7 cellular contexts compared by ENCODE assay signal in the genomic region with DNA sequence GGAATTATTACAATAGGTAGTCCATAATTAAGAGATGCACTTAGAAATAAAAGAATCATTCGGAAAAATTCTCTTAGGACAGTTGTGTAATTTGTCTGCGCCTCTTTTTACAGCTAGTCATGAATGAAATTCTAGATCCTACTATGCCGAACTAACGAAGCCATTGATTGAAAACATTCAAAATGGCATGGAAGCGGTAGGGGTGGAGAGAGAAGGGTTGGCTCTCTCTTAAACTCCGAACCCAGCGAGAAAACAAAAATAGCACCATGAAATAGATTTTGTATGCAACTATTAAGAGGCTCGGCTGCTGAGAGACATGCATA. TPM values are rescaled to one million over a fixed set of nuclear protein-coding genes. Genes with fewer than 3 reads are reported as not detected.
DNase-seq lines count a peak whose midpoint lies in the region; ATAC-seq and TF ChIP-seq lines count a peak whose summit lies in the region.

No MANE protein-coding gene starts in this region.

- H3K79me2 ChIP-seq in H9 (ENCODE audit: insufficient read depth, low read length), result peaks cover 3% of the 10 kb centered on the region; the same call in 1 of the 2 replicates

- no peak overlapping the region for H3K4ac ChIP-seq in H9 (ENCODE audit: low read depth, low read length)

- H3K27me3 ChIP-seq in H9 (ENCODE audit: insufficient read depth, low read length) (no peaks in the 10 kb centered on the region), RWPE2 (ENCODE audit: insufficient read depth, poor library complexity, severe bottlenecking) (no peaks in the 10 kb centered on the region), psoas muscle (ENCODE audit: insufficient read depth in 3 of 3, low read length in 2 of 3) (no peaks in the 10 kb centered on the region)

- no peak for DNase-seq in H9
- DNase-seq in RWPE2 (ENCODE audit: low spot score), result no peak
- DNase-seq in fibroblast of gingiva (ENCODE audit: low read depth), result peak; percentile 26
- no peak for DNase-seq in psoas muscle
- DNase-seq in NCI-H187 treated with DMSO at 0.1 percent for 48 hours (lab: John Stamatoyannopoulos, UW), result no peak
- no peak for DNase-seq in DMS153 treated with DMSO at 0.1 percent for 48 hours (lab: John Stamatoyannopoulos, UW; ENCODE audit: unreplicated experiment)

- peaks cover 0 to 3% (median 0%) of the 10 kb centered on the region in 3 experiments; a peak in 1 of 7 replicates for H3K36me3 Mint-ChIP-seq in H9 (ENCODE audit: insufficient read depth in 1 of 3, low read depth in 3 of 3)

- no peak overlapping the region for H2AFZ ChIP-seq in H9 (ENCODE audit: low read length)

- H4K8ac ChIP-seq in H9 (replicated peaks; ENCODE audit: insufficient read length, low read depth, low read length), result no peak overlapping the region

- no peak overlapping the region for H2AK5ac ChIP-seq in H9 (ENCODE audit: insufficient read length, low read length)

- no peak overlapping the region for H3K18ac ChIP-seq in H9 (ENCODE audit: insufficient read length, low read depth, low read length)

- no peaks in the 10 kb centered on the region for H4K20me1 ChIP-seq in H9 (ENCODE audit: control insufficient read depth, insufficient read depth, insufficient read length)

- no peak overlapping the region for H3K56ac ChIP-seq in H9 (ENCODE audit: insufficient read length, low read depth, low read length)

- peak overlapping the region; percentile 40 for H3K9ac ChIP-seq in H9 (ENCODE audit: extremely low read depth, insufficient read length, low read length)

- H3K27ac ChIP-seq in H9 (ENCODE audit: insufficient read length, low read depth, low read length) (no peak overlapping the region), RWPE2 (ENCODE audit: poor library complexity, severe bottlenecking) (peak overlapping the region; percentile 70), psoas muscle (peak overlapping the region; percentile 78)

- H4K5ac ChIP-seq in H9 (ENCODE audit: insufficient read length, low read depth, low read length), result no peak overlapping the region

- no CpG with 5 or more reads among the region's 8 CpGs for WGBS in H9 (ENCODE audit: extremely low coverage, insufficient read length, low lambda C conversion rate)
- 4 to 5% (median 4%) methylated on average over 8 of the region's 8 CpGs for WGBS in psoas muscle, 3 donors

- H2BK20ac ChIP-seq in H9 (ENCODE audit: low read depth, low read length, poor library complexity, severe bottlenecking), result no peak overlapping the region

- intact Hi-C loops in psoas muscle (cut with DNase I), result loop anchor here in 1 of 2 donors (5.0 kb wide), 1 partner anchor 62 kb away; no protein-coding TSS in a partner anchor

- no peak overlapping the region for H2BK120ac ChIP-seq in H9 (ENCODE audit: low read depth, low read length, poor library complexity, severe bottlenecking)

- no peak overlapping the region for H2BK15ac ChIP-seq in H9 (ENCODE audit: low read depth, low read length)

- no peak overlapping the region for H2BK12ac ChIP-seq in H9 (ENCODE audit: insufficient read length, low read depth, low read length)

- ATAC-seq in RWPE2 (ENCODE audit: low read depth), result peak; percentile 19
- ATAC-seq in psoas muscle, result no peak
- ATAC-seq in HG03442 (IDR thresholded peaks at IDR 0.05; ENCODE audit: unreplicated experiment), result no peak

- no peaks in the 10 kb centered on the region for H3K9me3 ChIP-seq in H9 (ENCODE audit: control insufficient read depth, low read depth, low read length)
- no peaks in the 10 kb centered on the region for H3K9me3 ChIP-seq in RWPE2 (ENCODE audit: severe bottlenecking)
- H3K9me3 ChIP-seq in psoas muscle, result no peaks in the 10 kb centered on the region

- H3K4me2 ChIP-seq in H9 (ENCODE audit: insufficient read depth, insufficient read length, low read length), result peak overlapping the region; percentile 90

- no peak for TF ChIP-seq CTCF in H9 (conservative IDR thresholded peaks at IDR 0.05)
- no peak for TF ChIP-seq CTCF in RWPE2 (IDR thresholded peaks at IDR 0.05; ENCODE audit: poor library complexity, severe bottlenecking)
- TF ChIP-seq CTCF in psoas muscle (IDR thresholded peaks at IDR 0.05), result no peak

- H3K4me1 ChIP-seq in H9 (ENCODE audit: insufficient read depth, low read length) (no peaks in the 10 kb centered on the region), RWPE2 (ENCODE audit: insufficient read depth, poor library complexity, severe bottlenecking) (peaks cover 26% of the 10 kb centered on the region), psoas muscle (peaks cover 9% of the 10 kb centered on the region)

- peak overlapping the region; percentile 90 to 99 (median 95) for H3K27ac Mint-ChIP-seq in H9

- peaks cover 6% of the 10 kb centered on the region for H3K23me2 ChIP-seq in H9 (ENCODE audit: insufficient read length, low read depth, low read length, poor library complexity, severe bottlenecking)

- H3K4me1 Mint-ChIP-seq in H9, result peaks cover 24 to 35% of the 10 kb centered on the region in 2 experiments

- no peak overlapping the region for H2BK5ac ChIP-seq in H9 (ENCODE audit: insufficient read length, low read length)

- H3T11ph ChIP-seq in H9 (ENCODE audit: low read length), result no peak overlapping the region

- H3K4me3 ChIP-seq in RWPE2 (ENCODE audit: severe bottlenecking) (peak overlapping the region; percentile 56), psoas muscle (peak overlapping the region; percentile 90)

- H4K91ac ChIP-seq in H9 (ENCODE audit: insufficient read length, low read depth, low read length), result no peak overlapping the region

- H3K14ac ChIP-seq in H9 (ENCODE audit: insufficient read depth, low read length), result no peak overlapping the region

- H3K23ac ChIP-seq in H9 (ENCODE audit: insufficient read length, low read depth, low read length), result no peak overlapping the region

- H3K27me3 Mint-ChIP-seq in H9 (ENCODE audit: low read depth), result peaks cover 15% of the 10 kb centered on the region

- H3K4me3 Mint-ChIP-seq in H9, result peak overlapping the region; percentile 99 to 100

- peaks cover 3% of the 10 kb centered on the region for H3K79me1 ChIP-seq in H9 (ENCODE audit: insufficient read depth, low read depth, low read length, poor library complexity, severe bottlenecking)

- 0 out of 2 replicates have a peak, but pooled peaks cover 4% of the 10 kb centered on the region for H3K36me3 ChIP-seq in RWPE2 (ENCODE audit: low read depth)
- H3K36me3 ChIP-seq in psoas muscle (ENCODE audit: insufficient read depth in 1 of 2, low read depth in 1 of 2), result no peaks in the 10 kb centered on the region

- peaks cover 0 to 2% of the 10 kb centered on the region in 2 experiments; a peak in 1 of 5 replicates for H3K9me3 Mint-ChIP-seq in H9

RNA-seq across cellular contexts. Expression of a gene that starts 1.1 kb away (rescaled TPM):
- total RNA-seq in H9 (2021), result 19.2 and 21.0 TPM in 2 replicates
- total RNA-seq in psoas muscle, result 1 to 10 TPM; 2.2 to 5.2 (median 3.0) TPM
- polyA plus RNA-seq in psoas muscle, result 1 to 10 TPM in 1 of 3 donors, under 1 TPM in 2; 0.57 to 1.6 (median 0.59) TPM
